20 cellular contexts compared by ENCODE assay signal in the genomic region with DNA sequence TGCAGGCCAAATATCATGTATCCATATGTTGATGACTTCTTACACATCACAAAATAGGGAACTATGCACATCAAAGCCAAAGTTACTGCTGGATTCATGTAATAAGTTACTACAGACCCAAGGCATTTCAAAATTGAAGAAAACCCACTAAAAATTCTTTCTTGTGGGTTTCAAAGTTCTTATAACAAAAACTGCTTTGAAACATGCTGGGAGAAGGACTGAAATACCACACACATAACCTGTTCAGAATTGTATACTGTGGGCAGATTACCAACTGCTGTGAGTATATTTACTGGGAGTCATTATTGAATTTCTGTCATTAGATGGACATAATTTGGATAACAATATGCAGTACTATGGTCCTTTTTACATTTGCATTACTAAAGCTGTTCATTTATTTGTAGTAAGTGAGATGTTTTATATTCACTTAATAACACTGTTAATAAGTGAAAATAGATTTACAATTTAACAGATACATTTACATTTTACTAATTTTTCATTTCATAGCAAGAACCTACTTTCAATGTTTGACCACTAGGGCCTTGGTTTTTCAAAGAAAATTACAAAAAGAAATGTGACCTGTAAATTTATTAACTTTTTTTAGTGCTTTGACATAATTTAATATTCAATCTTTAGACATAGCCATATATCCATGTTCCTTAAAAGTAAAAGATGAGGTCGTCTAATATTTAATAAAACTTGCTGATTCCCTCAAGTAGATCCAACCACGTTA.
"Had no signal": no experiment of that assay in that cellular context is flagged by ENCODE, and none has a peak within 500 bp of the region (broad histone marks: within the 10 kb centered on the region; RNA-seq: fewer than 3 reads in every experiment).

No MANE protein-coding gene starts in this region.

- DNase-seq: activated CD4-positive, alpha-beta T cell treated with anti-CD3 and anti-CD28 coated beads, Interleukin-2, amount 50 U/mL, for 48 hours; activated naive CD4-positive, alpha-beta T cell treated with anti-CD3 and anti-CD28 coated beads for 36 hours; central memory CD4-positive, alpha-beta T cell; cortex of kidney; effector CD4-positive, alpha-beta T cell; heart left ventricle; immature natural killer cell; left cardiac atrium; lower lobe of right lung; midbrain; psoas muscle; right lobe of liver; spleen; T-helper 1 cell; T1000; upper lobe of left lung had no signal

- H3K27ac Mint-ChIP-seq: activated naive CD4-positive, alpha-beta T cell treated with anti-CD3 and anti-CD28 coated beads for 36 hours; activated T-helper 2 cell treated with anti-CD3 and anti-CD28 coated beads, Interferon-gamma antibody, Interleukin-2, Interleukin-4, amounts not matched to agents 10 μg/mL and 5 μg/mL and 100 μg/mL, durations not matched to agents 14 hours and 24 hours and 36 hours; brain; immature natural killer cell; stimulated activated naive CD8-positive, alpha-beta T cell treated with anti-CD3 and anti-CD28 coated beads, Interleukin-15, Interleukin-2, amounts not matched to agents 100 ng/mL and 50 ng/mL, for 24 hours had no signal

- H3K4me1 Mint-ChIP-seq: immature natural killer cell had no signal

- H3K9me3 Mint-ChIP-seq: activated naive CD4-positive, alpha-beta T cell treated with anti-CD3 and anti-CD28 coated beads for 36 hours; activated T-helper 2 cell treated with anti-CD3 and anti-CD28 coated beads, Interferon-gamma antibody, Interleukin-2, Interleukin-4, amounts not matched to agents 10 μg/mL and 5 μg/mL and 100 μg/mL, durations not matched to agents 14 hours and 24 hours and 36 hours; brain; stimulated activated naive CD8-positive, alpha-beta T cell treated with anti-CD3 and anti-CD28 coated beads, Interleukin-15, Interleukin-2, amounts not matched to agents 100 ng/mL and 50 ng/mL, for 24 hours had no signal

- H3K4me1 ChIP-seq: heart left ventricle, lower lobe of right lung, psoas muscle, spleen, upper lobe of left lung had no signal

- H3K4me3 ChIP-seq: heart left ventricle, lower lobe of right lung, psoas muscle, right lobe of liver, spleen, upper lobe of left lung had no signal

- ATAC-seq: heart left ventricle, left cardiac atrium, lower lobe of right lung, psoas muscle, right lobe of liver had no signal

- H3K27ac ChIP-seq: heart left ventricle, lower lobe of right lung, psoas muscle, right lobe of liver, spleen, upper lobe of left lung, VCaP had no signal

- H3K27me3 Mint-ChIP-seq: brain; stimulated activated naive CD8-positive, alpha-beta T cell treated with anti-CD3 and anti-CD28 coated beads, Interleukin-15, Interleukin-2, amounts not matched to agents 100 ng/mL and 50 ng/mL, for 24 hours had no signal

- H3K36me3 Mint-ChIP-seq: brain had no signal

- H3K4me3 Mint-ChIP-seq: activated naive CD4-positive, alpha-beta T cell treated with anti-CD3 and anti-CD28 coated beads for 36 hours; brain; immature natural killer cell; stimulated activated naive CD8-positive, alpha-beta T cell treated with anti-CD3 and anti-CD28 coated beads, Interleukin-15, Interleukin-2, amounts not matched to agents 100 ng/mL and 50 ng/mL, for 24 hours had no signal

- H3K9me3 ChIP-seq: heart left ventricle, lower lobe of right lung, psoas muscle, right lobe of liver, spleen, upper lobe of left lung had no signal

- H3K27me3 ChIP-seq: heart left ventricle, right lobe of liver, spleen, upper lobe of left lung had no signal

- H3K36me3 ChIP-seq: heart left ventricle, lower lobe of right lung, right lobe of liver, spleen, upper lobe of left lung had no signal
